Comparison of ENCODE assay signal across 13 cellular contexts in genomic region chr5:14038341-14038959, GRCh38.
DNase-seq lines count a peak whose midpoint lies in the region; ATAC-seq, FAIRE-seq and TF ChIP-seq lines count a peak whose summit lies in the region.
"Had no signal": no experiment of that assay in that cellular context is flagged by ENCODE, and none has a peak within 500 bp of the region (broad histone marks: within the 10 kb centered on the region; RNA-seq: fewer than 3 reads in every experiment).

No MANE protein-coding gene starts in this region.

- H3K4me2 ChIP-seq in A549: peak overlapping the region; percentile 88

- FAIRE-seq in A549 (lab: Jason Lieb, UNC): no peak
- FAIRE-seq: islet of Langerhans, pancreas had no signal

- no peak overlapping the region for H3K4me3 Mint-ChIP-seq in natural killer cell
- H3K4me3 Mint-ChIP-seq: activated T-helper 1 cell treated with anti-CD3 and anti-CD28 coated beads, Interleukin-12 subunit alpha, Interleukin-12 subunit beta, Interleukin-2, Interleukin-4 antibody, amounts not matched to agents 30 ng/mL and 10 ng/mL and 1 ng/mL, durations not matched to agents 14 hours and 24 hours and 36 hours had no signal

- peaks cover 0 to 2% of the 10 kb centered on the region in 2 donors for H3K9me3 Mint-ChIP-seq in natural killer cell
- H3K9me3 Mint-ChIP-seq: activated T-helper 1 cell treated with anti-CD3 and anti-CD28 coated beads, Interleukin-12 subunit alpha, Interleukin-12 subunit beta, Interleukin-2, Interleukin-4 antibody, amounts not matched to agents 30 ng/mL and 10 ng/mL and 1 ng/mL, durations not matched to agents 14 hours and 24 hours and 36 hours had no signal

- peaks cover 11 to 12% of the 10 kb centered on the region in 2 donors for H3K27me3 Mint-ChIP-seq in natural killer cell (ENCODE audit: low read depth in 2 of 2)

- H3K4me1 ChIP-seq in A549: peaks cover 54% of the 10 kb centered on the region

- intact Hi-C loops in natural killer cell (cut with micrococcal nuclease): no loop called here

- WGBS in A549 (ENCODE audit: missing lambda C conversion rate): 13% methylated on average over 10 of the region's 10 CpGs

- TF ChIP-seq CTCF in A549 (IDR thresholded peaks at IDR 0.05): no peak
- no peak for TF ChIP-seq CTCF in foreskin fibroblast (IDR thresholded peaks at IDR 0.05; ENCODE audit: low read depth, low read length)
- no peak for TF ChIP-seq CTCF in natural killer cell (IDR thresholded peaks at IDR 0.05)

- H3K4me1 Mint-ChIP-seq in natural killer cell: peaks cover 7 to 9% of the 10 kb centered on the region in 2 donors

- peak in 1 of 2 experiments; percentile 60; a peak in 3 of 6 replicates for ATAC-seq in A549
- no peak for ATAC-seq in GM18870 (IDR thresholded peaks at IDR 0.05; ENCODE audit: unreplicated experiment)
- ATAC-seq in GM18858 (IDR thresholded peaks at IDR 0.05; ENCODE audit: unreplicated experiment): no peak
- no peak for ATAC-seq in natural killer cell

- CTCF ChIA-PET in A549 (lab: Yijun Ruan, JAX): interaction anchor here (0.7 to 1.9 kb wide), 5 partner anchors 20 to 326 kb away, joined by 3 to 5 read pairs (median 4); no protein-coding TSS in a partner anchor

- POLR2A ChIA-PET in A549 (lab: Yijun Ruan, JAX): interaction anchor here (1.6 kb wide), 1 partner anchor 104 kb away, joined by 5 read pairs; the partner anchor contains the start of gene TRIO

- no peak overlapping the region for H3K27ac Mint-ChIP-seq in natural killer cell
- H3K27ac Mint-ChIP-seq: activated T-helper 1 cell treated with anti-CD3 and anti-CD28 coated beads, Interleukin-12 subunit alpha, Interleukin-12 subunit beta, Interleukin-2, Interleukin-4 antibody, amounts not matched to agents 30 ng/mL and 10 ng/mL and 1 ng/mL, durations not matched to agents 14 hours and 24 hours and 36 hours had no signal

- TF ChIP-seq POLR2A in A549 (IDR thresholded peaks at IDR 0.05; ENCODE audit: low read length): no peak

- TF ChIP-seq RAD21 in A549 (conservative IDR thresholded peaks at IDR 0.05 in 1 of 2, IDR thresholded peaks at IDR 0.05 in 1 of 2): peak in 1 of 2 experiments; percentile 31; a peak in 2 of 5 replicates

- H3K36me3 Mint-ChIP-seq in natural killer cell: no peaks in the 10 kb centered on the region

- peak overlapping the region; percentile 84 to 91 for H3K27ac ChIP-seq in A549
- H3K27ac ChIP-seq: WERI-Rb-1 had no signal

- TF ChIP-seq EP300 in A549 (IDR thresholded peaks at IDR 0.05): peak; percentile 59 to 65; a peak in 2 of 5 replicates

- peak; percentile 69 to 87 for DNase-seq in A549 (ENCODE audit: low read depth in 1 of 2, low spot score in 1 of 2)
- DNase-seq in HCEC 1CT: peak; percentile 98
- DNase-seq in T1000 (lab: John Stamatoyannopoulos, UW): peak; percentile 36
- peak; percentile 98 for DNase-seq in foreskin fibroblast
- no peak for DNase-seq in germinal center (ENCODE audit: low spot score)
- no peak for DNase-seq in natural killer cell
- DNase-seq: C1 segment of cervical spinal cord, pancreas, WERI-Rb-1 had no signal

- no peaks in the 10 kb centered on the region for H3K9me3 ChIP-seq in A549
- H3K9me3 ChIP-seq: pancreas had no signal

- H3K4me3 ChIP-seq in A549: no peak overlapping the region
- no peak overlapping the region for H3K4me3 ChIP-seq in foreskin fibroblast (ENCODE audit: low read depth in 1 of 2, low read length in 2 of 2)
- H3K4me3 ChIP-seq: pancreas had no signal

TF ChIP-seq in A549, 52 proteins besides CTCF, POLR2A, EP300 and RAD21:
- no peak for TF ChIP-seq HEYL (CRISPR knock-in tag; IDR thresholded peaks at IDR 0.05)
- no peak for TF ChIP-seq NPAS2 (CRISPR knock-in tag; IDR thresholded peaks at IDR 0.05; ENCODE audit: borderline replicate concordance)
- TF ChIP-seq SREBF2 (IDR thresholded peaks at IDR 0.05): no peak
- peak; percentile 77 for TF ChIP-seq PBX3 (IDR thresholded peaks at IDR 0.05)
- TF ChIP-seq HOXB5 (CRISPR knock-in tag; IDR thresholded peaks at IDR 0.05): 0 out of 2 replicates have a peak, but pooled peaks have one; percentile 20
- TF ChIP-seq HDAC2 (IDR thresholded peaks at IDR 0.05): no peak
- TF ChIP-seq CBX8 (IDR thresholded peaks at IDR 0.05): no peak
- TF ChIP-seq FOXS1 (CRISPR knock-in tag; IDR thresholded peaks at IDR 0.05): peak; percentile 73; the same call in 1 of the 2 replicates
- no peak for TF ChIP-seq RFX5 (IDR thresholded peaks at IDR 0.05)
- TF ChIP-seq HMGXB4 (CRISPR knock-in tag; IDR thresholded peaks at IDR 0.05; ENCODE audit: borderline replicate concordance): no peak
- TF ChIP-seq RNF2 (IDR thresholded peaks at IDR 0.05; ENCODE audit: borderline replicate concordance, low read depth): no peak
- TF ChIP-seq EHMT2 (IDR thresholded peaks at IDR 0.05; ENCODE audit: low read depth): no peak
- 0 out of 2 replicates have a peak, but pooled peaks have one; percentile 19 for TF ChIP-seq FOSL2 (IDR thresholded peaks at IDR 0.05)
- peak; percentile 90 for TF ChIP-seq FOSL2 (CRISPR knock-in tag; IDR thresholded peaks at IDR 0.05)
- peak; percentile 67 for TF ChIP-seq EHF (CRISPR knock-in tag; IDR thresholded peaks at IDR 0.05)
- peak; percentile 64 for TF ChIP-seq JUNB (IDR thresholded peaks at IDR 0.05)
- TF ChIP-seq RARB (CRISPR knock-in tag; IDR thresholded peaks at IDR 0.05): peak; percentile 55
- peak; percentile 89; the same call in 1 of the 2 replicates for TF ChIP-seq ATOH8 (CRISPR knock-in tag; IDR thresholded peaks at IDR 0.05; ENCODE audit: low read depth)
- no peak for TF ChIP-seq NFE2L2 (conservative IDR thresholded peaks at IDR 0.05; ENCODE audit: low read length)
- TF ChIP-seq MAX (IDR thresholded peaks at IDR 0.05): peak; percentile 92
- TF ChIP-seq ESRRA (IDR thresholded peaks at IDR 0.05; ENCODE audit: borderline replicate concordance, low read length): 0 out of 2 replicates have a peak, but pooled peaks have one; percentile 21
- TF ChIP-seq ZNF302 (CRISPR knock-in tag; IDR thresholded peaks at IDR 0.05): peak; percentile 80; the same call in 1 of the 2 replicates
- peak; percentile 94 for TF ChIP-seq GATA3 (IDR thresholded peaks at IDR 0.05; ENCODE audit: borderline replicate concordance)
- no peak for TF ChIP-seq BCL3 (IDR thresholded peaks at IDR 0.05)
- peak; percentile 38 to 60; a peak in 3 of 5 replicates for TF ChIP-seq JUN (IDR thresholded peaks at IDR 0.05)
- TF ChIP-seq BHLHE40 (IDR thresholded peaks at IDR 0.05; ENCODE audit: low read depth, low read length): no peak
- no peak for TF ChIP-seq ZFP36 (IDR thresholded peaks at IDR 0.05; ENCODE audit: borderline replicate concordance, partially characterized antibody)
- no peak for TF ChIP-seq MYC (IDR thresholded peaks at IDR 0.05; ENCODE audit: borderline replicate concordance, low read length)
- TF ChIP-seq MAFK (IDR thresholded peaks at IDR 0.05; ENCODE audit: partially characterized antibody): peak; percentile 19
- 0 out of 4 replicates have a peak, but pooled peaks of 1 of the 2 experiments have one; percentile 33 for TF ChIP-seq CEBPB (IDR thresholded peaks at IDR 0.05)
- TF ChIP-seq HOXB13 (CRISPR knock-in tag; IDR thresholded peaks at IDR 0.05; ENCODE audit: low read depth): 0 out of 2 replicates have a peak, but pooled peaks have one; percentile 1

Comparison
In these comparisons a context has a peak if more than half of its experiments do, and no peak if none do; other contexts are left out.
1. DNase-seq: peak in A549 (2 of 2), HCEC 1CT (single experiment), T1000 (single experiment) and foreskin fibroblast (2 of 2); none in germinal center (single experiment) and natural killer cell (single experiment).